In genomic region chr6:33289784-33290315, GRCh38 we compare ENCODE assay signal across 8 cellular contexts. TPM values are rescaled to one million over a fixed set of nuclear protein-coding genes. Genes with fewer than 3 reads are reported as not detected.
A peak's percentile ranks its signal among the peaks of the same experiment; 100 is the strongest.
DNase-seq lines count a peak whose midpoint lies in the region; ATAC-seq, FAIRE-seq and TF ChIP-seq lines count a peak whose summit lies in the region.

No MANE protein-coding gene starts in this region.

- H3K36me3 Mint-ChIP-seq in brain: peaks cover 25% of the 10 kb centered on the region

- peaks cover 38% of the 10 kb centered on the region for H3K4me1 Mint-ChIP-seq in brain

- H3K9me3 Mint-ChIP-seq in brain: no peaks in the 10 kb centered on the region

- peaks cover 16% of the 10 kb centered on the region for H3K27me3 Mint-ChIP-seq in brain

- TF ChIP-seq POLR2A in GM12891 (IDR thresholded peaks at IDR 0.05; ENCODE audit: low read depth, low read length): no peak; the same call in 1 of the 2 replicates

- ATAC-seq in HG03442 (IDR thresholded peaks at IDR 0.05; ENCODE audit: unreplicated experiment): peak; percentile 12
- ATAC-seq in HG03457 (IDR thresholded peaks at IDR 0.05; ENCODE audit: unreplicated experiment): no peak

- no peak for FAIRE-seq in GM12891 (lab: Jason Lieb, UNC)

- peak overlapping the region; percentile 91 to 98 (median 96) for H3K4me3 Mint-ChIP-seq in brain

- no peak for TF ChIP-seq CTCF in brain (conservative IDR thresholded peaks at IDR 0.05)
- TF ChIP-seq CTCF in GM10266 (IDR thresholded peaks at IDR 0.05; ENCODE audit: control insufficient read depth, insufficient read depth, low read depth, missing control alignments): no peak

- peak overlapping the region; percentile 72 to 97 (median 93) for H3K27ac Mint-ChIP-seq in brain

- DNase-seq in GM12891 (ENCODE audit: insufficient read length, low spot score): no peak
- peak; percentile 89 for DNase-seq in mesenteric fat pad (ENCODE audit: low spot score)
- no peak for DNase-seq in NCI-H510A (lab: John Stamatoyannopoulos, UW)
- DNase-seq in GM10266 (ENCODE audit: extremely low spot score): no peak
- no peak for DNase-seq in NCI-H2029 treated with DMSO at 0.1 percent for 48 hours (lab: John Stamatoyannopoulos, UW)

TF ChIP-seq in GM12891, 5 proteins besides CTCF, POLR2A, EP300 and RAD21:
- no peak for TF ChIP-seq PAX5 (IDR thresholded peaks at IDR 0.05; ENCODE audit: insufficient read depth, low read length, severe bottlenecking)
- TF ChIP-seq TAF1 (IDR thresholded peaks at IDR 0.05; ENCODE audit: low read depth, low read length): no peak
- TF ChIP-seq SPI1 (IDR thresholded peaks at IDR 0.05; ENCODE audit: low read depth, low read length): no peak
- TF ChIP-seq POU2F2 (IDR thresholded peaks at IDR 0.05; ENCODE audit: low read depth, low read length): no peak
- 0 out of 2 replicates have a peak, but pooled peaks have one; percentile 14 for TF ChIP-seq POLR2AphosphoS5 (IDR thresholded peaks at IDR 0.05; ENCODE audit: low read depth, low read length)

RNA-seq across cellular contexts. Expression of gene PFDN6, which starts 0.4 kb away (rescaled TPM):
- polyA plus RNA-seq in GM12891 (2012; ENCODE audit: low read depth, missing spikeins): 143 TPM
- polyA plus RNA-seq in brain (ENCODE audit: insufficient read depth, low read depth, low replicate concordance): 155 TPM
- total RNA-seq in mesenteric fat pad: 34.8 TPM

RNA-seq across cellular contexts. Expression of gene WDR46, which starts 0.8 kb away (rescaled TPM):
- polyA plus RNA-seq in GM12891 (2012; ENCODE audit: low read depth, missing spikeins): 47.4 TPM
- polyA plus RNA-seq in brain (ENCODE audit: insufficient read depth, low read depth, low replicate concordance): 38.0 TPM
- 48.9 TPM for total RNA-seq in mesenteric fat pad

RNA-seq across cellular contexts. Expression of gene RGL2, which starts 8.9 kb away (rescaled TPM):
- 16.3 TPM for polyA plus RNA-seq in GM12891 (2012; ENCODE audit: low read depth, missing spikeins)
- polyA plus RNA-seq in brain (ENCODE audit: insufficient read depth, low read depth, low replicate concordance): 44.9 TPM
- total RNA-seq in mesenteric fat pad: 56.2 TPM

RNA-seq across cellular contexts. Expression of gene B3GALT4, which starts 12.9 kb away (rescaled TPM):
- 3.0 TPM for polyA plus RNA-seq in GM12891 (2012; ENCODE audit: low read depth, missing spikeins)
- polyA plus RNA-seq in brain (ENCODE audit: insufficient read depth, low read depth, low replicate concordance): 13.7 TPM
- total RNA-seq in mesenteric fat pad: 10.7 TPM

RNA-seq across cellular contexts. Expression of gene RPS18, which starts 18.0 kb away (rescaled TPM):
- polyA plus RNA-seq in GM12891 (2012; ENCODE audit: low read depth, missing spikeins): 13,687 TPM
- polyA plus RNA-seq in brain (ENCODE audit: insufficient read depth, low read depth, low replicate concordance): 5,109 TPM
- total RNA-seq in mesenteric fat pad: 1,776 TPM
